Comparison of ENCODE assay signal across 8 cellular contexts in the genomic region with DNA sequence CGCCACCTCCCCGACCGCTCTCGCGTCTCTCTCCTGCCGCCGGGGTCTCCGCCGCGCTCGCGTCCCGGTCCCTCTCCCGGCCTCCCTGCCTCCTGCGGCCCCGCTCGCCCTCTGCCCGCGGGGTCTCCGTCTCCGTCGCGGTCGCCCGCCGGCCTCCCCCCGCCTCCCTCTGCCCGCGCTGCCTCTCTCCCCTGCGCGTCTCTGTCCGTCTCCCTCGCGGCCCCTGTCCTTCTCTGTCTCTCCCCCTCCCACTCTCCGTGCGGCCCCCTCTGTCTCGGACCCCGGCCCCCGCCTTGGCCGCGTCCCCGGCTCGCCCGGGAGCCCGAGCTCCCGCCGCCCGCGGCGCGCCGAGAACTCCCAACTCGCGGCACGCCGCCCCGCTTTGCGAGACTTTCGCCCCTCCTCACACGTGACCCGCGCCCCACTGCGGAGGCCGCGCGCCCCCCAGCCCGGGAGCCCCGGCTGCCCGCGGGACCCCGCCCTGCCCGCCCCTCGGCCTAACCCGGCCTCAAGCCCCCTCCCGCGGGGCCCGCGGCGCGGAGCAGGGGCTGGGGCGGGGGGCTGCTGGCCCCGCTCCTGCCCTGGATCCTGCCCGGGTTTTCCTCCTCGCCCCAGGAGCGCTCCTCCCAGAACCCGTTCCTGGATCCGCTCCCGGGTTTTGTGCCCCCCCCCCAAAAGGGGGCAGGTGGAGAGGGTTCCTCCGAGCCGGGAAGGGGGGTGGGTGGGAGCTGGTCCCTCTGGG. TPM values are rescaled to one million over a fixed set of nuclear protein-coding genes. Genes with fewer than 3 reads are reported as not detected.
A peak's percentile ranks its signal among the peaks of the same experiment; 100 is the strongest.
DNase-seq lines count a peak whose midpoint lies in the region; ATAC-seq and TF ChIP-seq lines count a peak whose summit lies in the region.

No MANE protein-coding gene starts in this region.

- H3K4me1 ChIP-seq in effector memory CD4-positive, alpha-beta T cell (ENCODE audit: control insufficient read depth, insufficient read depth, low read length, poor library complexity, severe bottlenecking): peaks cover 10% of the 10 kb centered on the region
- H3K4me1 ChIP-seq in CD4-positive, alpha-beta memory T cell (ENCODE audit: insufficient read depth, low read length): peaks cover 8% of the 10 kb centered on the region

- no peaks in the 10 kb centered on the region for H3K9me3 Mint-ChIP-seq in osteocyte (ENCODE audit: unreplicated experiment)
- H3K9me3 Mint-ChIP-seq in CD4-positive, alpha-beta memory T cell: no peaks in the 10 kb centered on the region

- H3K27me3 ChIP-seq in effector memory CD4-positive, alpha-beta T cell (replicated peaks; ENCODE audit: control insufficient read depth, insufficient read depth, low read length, poor library complexity, severe bottlenecking): peaks cover 46% of the 10 kb centered on the region
- peaks cover 34% of the 10 kb centered on the region for H3K27me3 ChIP-seq in CD4-positive, alpha-beta memory T cell (ENCODE audit: insufficient read depth, low read length)

- H3K27ac Mint-ChIP-seq in osteocyte (ENCODE audit: unreplicated experiment): no peak overlapping the region
- H3K27ac Mint-ChIP-seq in CD4-positive, alpha-beta memory T cell: no peak overlapping the region

- peak overlapping the region; percentile 62 for H3K4me3 Mint-ChIP-seq in osteocyte (ENCODE audit: unreplicated experiment)
- peak overlapping the region in 2 of 8 donors; percentile 73 to 88 for H3K4me3 Mint-ChIP-seq in CD4-positive, alpha-beta memory T cell

- no peaks in the 10 kb centered on the region for H3K36me3 Mint-ChIP-seq in osteocyte (ENCODE audit: unreplicated experiment)
- H3K36me3 Mint-ChIP-seq in CD4-positive, alpha-beta memory T cell: no peaks in the 10 kb centered on the region

- intact Hi-C loops in CD4-positive, alpha-beta memory T cell (cut with micrococcal nuclease): no loop called here

- H3K4me3 ChIP-seq in effector memory CD4-positive, alpha-beta T cell (ENCODE audit: insufficient read depth, low read depth, low read length, poor library complexity, severe bottlenecking): peak overlapping the region; percentile 32
- H3K4me3 ChIP-seq in CD4-positive, alpha-beta memory T cell (ENCODE audit: low read length in 2 of 2): no peak overlapping the region

- H3K36me3 ChIP-seq in effector memory CD4-positive, alpha-beta T cell (ENCODE audit: control insufficient read depth, insufficient read depth, low read length): no peaks in the 10 kb centered on the region
- no peaks in the 10 kb centered on the region for H3K36me3 ChIP-seq in CD4-positive, alpha-beta memory T cell (ENCODE audit: insufficient read depth, low read length)

- DNase-seq in EH (ENCODE audit: low read depth): peak; percentile 30
- peak; percentile 66 for DNase-seq in NCI-H2171 (lab: John Stamatoyannopoulos, UW)
- no peak for DNase-seq in effector memory CD4-positive, alpha-beta T cell
- no peak for DNase-seq in osteocyte (ENCODE audit: extremely low spot score, unreplicated experiment)
- DNase-seq in dedifferentiated amniotic fluid mesenchymal stem cell (ENCODE audit: extremely low spot score): no peak
- no peak for DNase-seq in CD4-positive, alpha-beta memory T cell

- H3K27me3 Mint-ChIP-seq in osteocyte (ENCODE audit: unreplicated experiment): peaks cover 64% of the 10 kb centered on the region
- peaks cover 40 to 64% of the 10 kb centered on the region in 2 donors for H3K27me3 Mint-ChIP-seq in CD4-positive, alpha-beta memory T cell

- ATAC-seq in HG03460 (IDR thresholded peaks at IDR 0.05; ENCODE audit: unreplicated experiment): no peak
- no peak for ATAC-seq in GM18870 (IDR thresholded peaks at IDR 0.05; ENCODE audit: unreplicated experiment)

- CTCF ChIA-PET in CD4-positive, alpha-beta memory T cell (lab: Charles Lee; ENCODE audit: partially characterized antibody): no interaction called here

- H3K27ac ChIP-seq in effector memory CD4-positive, alpha-beta T cell (ENCODE audit: insufficient read depth, low read length, poor library complexity, severe bottlenecking): no peak overlapping the region
- H3K27ac ChIP-seq in CD4-positive, alpha-beta memory T cell (ENCODE audit: low read depth, low read length): no peak overlapping the region

- no peaks in the 10 kb centered on the region for H3K9me3 ChIP-seq in effector memory CD4-positive, alpha-beta T cell (ENCODE audit: control insufficient read depth, low read length)
- H3K9me3 ChIP-seq in CD4-positive, alpha-beta memory T cell (ENCODE audit: control insufficient read depth in 1 of 2, low read length in 2 of 2): no peaks in the 10 kb centered on the region

- TF ChIP-seq CTCF in osteocyte (IDR thresholded peaks at IDR 0.05): no peak

- peaks cover 6% of the 10 kb centered on the region for H3K4me1 Mint-ChIP-seq in osteocyte (ENCODE audit: unreplicated experiment)
- H3K4me1 Mint-ChIP-seq in CD4-positive, alpha-beta memory T cell: peaks cover 7 to 30% (median 13%) of the 10 kb centered on the region in 4 donors

- POLR2A ChIA-PET in CD4-positive, alpha-beta memory T cell (lab: Charles Lee; ENCODE audit: partially characterized antibody): interaction anchor here (1.0 kb wide), 1 partner anchor 26 kb away, joined by 4 read pairs; no protein-coding TSS in a partner anchor

RNA-seq across cellular contexts. Expression of a gene that starts 0.7 kb away (rescaled TPM):
- total RNA-seq in osteocyte: 0.43 and 0.57 TPM in 2 replicates
- total RNA-seq in CD4-positive, alpha-beta memory T cell: not detected
- polyA plus RNA-seq in CD4-positive, alpha-beta memory T cell: not detected

RNA-seq across cellular contexts. Expression of a gene that starts 12.2 kb away (rescaled TPM):
- total RNA-seq in osteocyte: 39.3 and 49.3 TPM in 2 replicates
- total RNA-seq in CD4-positive, alpha-beta memory T cell: not detected
- polyA plus RNA-seq in CD4-positive, alpha-beta memory T cell: under 1 TPM; 0.10 to 0.24 TPM

RNA-seq across cellular contexts. Expression of a gene that starts 50.4 kb away (rescaled TPM):
- 439 and 466 TPM in 2 replicates for total RNA-seq in osteocyte
- total RNA-seq in CD4-positive, alpha-beta memory T cell: 100 to 1,000 TPM; 927 to 960 TPM
- polyA plus RNA-seq in CD4-positive, alpha-beta memory T cell: 10 to 100 TPM in 1 of 2 donors, 1 to 10 TPM in 1; 10.0 to 44.3 TPM

Comparison
In these comparisons a context has a peak if more than half of its experiments do, and no peak if none do; other contexts are left out.
1. DNase-seq: peak in EH (single experiment) and NCI-H2171 (single experiment); none in effector memory CD4-positive, alpha-beta T cell (0 of 3), osteocyte (single experiment), dedifferentiated amniotic fluid mesenchymal stem cell (single experiment) and CD4-positive, alpha-beta memory T cell (0 of 5).
2. RNA of a gene that starts 12.2 kb away (total RNA-seq): 39.3 to 49.3 TPM in osteocyte; not detected in CD4-positive, alpha-beta memory T cell; every median in the first group is over 10 times any median in the second.